In the genomic region with DNA sequence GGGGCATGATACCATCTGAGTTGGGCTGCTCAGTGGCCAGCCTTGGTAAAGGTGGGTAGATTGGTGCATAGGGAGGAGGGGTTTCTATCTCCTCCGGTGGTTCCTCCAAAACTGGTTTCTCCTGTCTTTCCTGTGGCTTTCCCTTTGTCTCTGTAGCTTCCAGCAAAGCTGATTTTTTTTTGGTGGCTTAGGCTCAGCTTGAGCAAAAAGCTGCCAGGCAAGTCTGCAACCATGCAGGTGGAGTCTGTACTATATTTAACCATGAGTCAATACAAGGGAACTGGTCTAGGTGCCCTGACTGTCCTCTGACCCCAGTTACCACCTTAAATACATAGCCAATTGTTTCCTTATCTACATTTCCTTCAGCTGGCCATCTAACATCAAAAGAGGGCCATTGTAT, we compare ENCODE assay signal across 1 cellular context.
TF ChIP-seq lines count a peak whose summit lies in the region.

No MANE protein-coding gene starts in this region.

TF ChIP-seq in WTC11, 78 proteins besides CTCF, POLR2A, EP300 and RAD21:
- TF ChIP-seq ZNF317 (CRISPR knock-in tag; IDR thresholded peaks at IDR 0.05; ENCODE audit: borderline replicate concordance, low read depth) (no peak), CREB1 (CRISPR knock-in tag; IDR thresholded peaks at IDR 0.05) (no peak), ZNF138 (CRISPR knock-in tag; conservative IDR thresholded peaks at IDR 0.05) (no peak), ELF4 (CRISPR knock-in tag; IDR thresholded peaks at IDR 0.05; ENCODE audit: low read depth) (no peak), ZNF423 (CRISPR knock-in tag; IDR thresholded peaks at IDR 0.05) (no peak)
- TF ChIP-seq, protein P1, sequence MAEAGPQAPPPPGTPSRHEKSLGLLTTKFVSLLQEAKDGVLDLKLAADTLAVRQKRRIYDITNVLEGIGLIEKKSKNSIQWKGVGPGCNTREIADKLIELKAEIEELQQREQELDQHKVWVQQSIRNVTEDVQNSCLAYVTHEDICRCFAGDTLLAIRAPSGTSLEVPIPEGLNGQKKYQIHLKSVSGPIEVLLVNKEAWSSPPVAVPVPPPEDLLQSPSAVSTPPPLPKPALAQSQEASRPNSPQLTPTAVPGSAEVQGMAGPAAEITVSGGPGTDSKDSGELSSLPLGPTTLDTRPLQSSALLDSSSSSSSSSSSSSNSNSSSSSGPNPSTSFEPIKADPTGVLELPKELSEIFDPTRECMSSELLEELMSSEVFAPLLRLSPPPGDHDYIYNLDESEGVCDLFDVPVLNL (CRISPR knock-in tag; IDR thresholded peaks at IDR 0.05; ENCODE audit: borderline replicate concordance, low read depth), result no peak
- TF ChIP-seq, protein P2, sequence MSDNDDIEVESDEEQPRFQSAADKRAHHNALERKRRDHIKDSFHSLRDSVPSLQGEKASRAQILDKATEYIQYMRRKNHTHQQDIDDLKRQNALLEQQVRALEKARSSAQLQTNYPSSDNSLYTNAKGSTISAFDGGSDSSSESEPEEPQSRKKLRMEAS (CRISPR knock-in tag; IDR thresholded peaks at IDR 0.05), result no peak
- TF ChIP-seq, protein P3, sequence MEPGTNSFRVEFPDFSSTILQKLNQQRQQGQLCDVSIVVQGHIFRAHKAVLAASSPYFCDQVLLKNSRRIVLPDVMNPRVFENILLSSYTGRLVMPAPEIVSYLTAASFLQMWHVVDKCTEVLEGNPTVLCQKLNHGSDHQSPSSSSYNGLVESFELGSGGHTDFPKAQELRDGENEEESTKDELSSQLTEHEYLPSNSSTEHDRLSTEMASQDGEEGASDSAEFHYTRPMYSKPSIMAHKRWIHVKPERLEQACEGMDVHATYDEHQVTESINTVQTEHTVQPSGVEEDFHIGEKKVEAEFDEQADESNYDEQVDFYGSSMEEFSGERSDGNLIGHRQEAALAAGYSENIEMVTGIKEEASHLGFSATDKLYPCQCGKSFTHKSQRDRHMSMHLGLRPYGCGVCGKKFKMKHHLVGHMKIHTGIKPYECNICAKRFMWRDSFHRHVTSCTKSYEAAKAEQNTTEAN (CRISPR knock-in tag; IDR thresholded peaks at IDR 0.05), result no peak
- TF ChIP-seq, protein P4, sequence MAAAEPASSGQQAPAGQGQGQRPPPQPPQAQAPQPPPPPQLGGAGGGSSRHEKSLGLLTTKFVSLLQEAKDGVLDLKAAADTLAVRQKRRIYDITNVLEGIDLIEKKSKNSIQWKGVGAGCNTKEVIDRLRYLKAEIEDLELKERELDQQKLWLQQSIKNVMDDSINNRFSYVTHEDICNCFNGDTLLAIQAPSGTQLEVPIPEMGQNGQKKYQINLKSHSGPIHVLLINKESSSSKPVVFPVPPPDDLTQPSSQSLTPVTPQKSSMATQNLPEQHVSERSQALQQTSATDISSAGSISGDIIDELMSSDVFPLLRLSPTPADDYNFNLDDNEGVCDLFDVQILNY (CRISPR knock-in tag; IDR thresholded peaks at IDR 0.05), result no peak
